8 cellular contexts compared by ENCODE assay signal in genomic region chr1:1778827-1779675, GRCh38.
A peak's percentile ranks its signal among the peaks of the same experiment; 100 is the strongest.
DNase-seq lines count a peak whose midpoint lies in the region; ATAC-seq and TF ChIP-seq lines count a peak whose summit lies in the region.

No MANE protein-coding gene starts in this region.

- no peak for TF ChIP-seq POLR2A in erythroblast (IDR thresholded peaks at IDR 0.05; ENCODE audit: low read length)

- H3K9me3 Mint-ChIP-seq in nephron, result no peaks in the 10 kb centered on the region

- H3K4me3 Mint-ChIP-seq in nephron, result peak overlapping the region; percentile 83 to 91 (median 91)

- H3K4me1 Mint-ChIP-seq in nephron, result peaks cover 34% of the 10 kb centered on the region

- H3K27ac Mint-ChIP-seq in nephron, result peak overlapping the region; percentile 31 to 94 (median 77)

- H3K36me3 Mint-ChIP-seq in nephron (ENCODE audit: low read depth), result peaks cover 15% of the 10 kb centered on the region

- DNase-seq in AML-193 (lab: John Stamatoyannopoulos, UW) (peak; percentile 30 to 36), NCI-H526 (lab: John Stamatoyannopoulos, UW) (peak; percentile 56 to 87), erythroblast (lab: John Stamatoyannopoulos, UW) (peak; percentile 67 to 76)
- DNase-seq in activated CD8-positive, alpha-beta memory T cell treated with anti-CD3 and anti-CD28 coated beads, Interleukin-2, amount 50 U/mL, for 1 hour (ENCODE audit: extremely low read depth), result peak; percentile 28
- peak; percentile 87 for DNase-seq in stimulated activated naive CD8-positive, alpha-beta T cell treated with anti-CD3 and anti-CD28 coated beads, Interleukin-15, Interleukin-2, amounts not matched to agents 100 U/mL and 50 U/mL, for 24 hours

- ATAC-seq in GM18867 (IDR thresholded peaks at IDR 0.05; ENCODE audit: unreplicated experiment) (peak; percentile 57), HG03095 (IDR thresholded peaks at IDR 0.05; ENCODE audit: unreplicated experiment) (peak; percentile 62)
- peak; percentile 75 for ATAC-seq in stimulated activated naive CD8-positive, alpha-beta T cell treated with anti-CD3 and anti-CD28 coated beads, Interleukin-15, Interleukin-2, amounts not matched to agents 100 U/mL and 50 U/mL, for 24 hours

- peak in 1 of 3 experiments; percentile 7 for TF ChIP-seq CTCF in nephron (IDR thresholded peaks at IDR 0.05; ENCODE audit: unreplicated experiment in 3 of 3)

- no peaks in the 10 kb centered on the region for H3K27me3 Mint-ChIP-seq in nephron (ENCODE audit: low read depth)

Comparison
In these comparisons a context has a peak if more than half of its experiments do, and no peak if none do; other contexts are left out.
1. Peak in every context shown above with its lines: DNase-seq and ATAC-seq.
2. DNase-seq: peak in every context shown above with its lines; median percentile 87 in stimulated activated naive CD8-positive, alpha-beta T cell treated with anti-CD3 and anti-CD28 coated beads, Interleukin-15, Interleukin-2, amounts not matched to agents 100 U/mL and 50 U/mL, for 24 hours; 72 in NCI-H526; 72 in erythroblast; 33 in AML-193; 28 in activated CD8-positive, alpha-beta memory T cell treated with anti-CD3 and anti-CD28 coated beads, Interleukin-2, amount 50 U/mL, for 1 hour.